Comparison of ENCODE assay signal across 16 cellular contexts in genomic region chr21:45695086-45695485, GRCh38. TPM values are rescaled to one million over a fixed set of nuclear protein-coding genes. Genes with fewer than 3 reads are reported as not detected.
A peak's percentile ranks its signal among the peaks of the same experiment; 100 is the strongest.
DNase-seq lines count a peak whose midpoint lies in the region; ATAC-seq and TF ChIP-seq lines count a peak whose summit lies in the region.
"Had no signal": no experiment of that assay in that cellular context is flagged by ENCODE, and none has a peak within 500 bp of the region (broad histone marks: within the 10 kb centered on the region; RNA-seq: fewer than 3 reads in every experiment).

No MANE protein-coding gene starts in this region.

- H3K4me3 ChIP-seq in RWPE2 (ENCODE audit: severe bottlenecking), result no peak overlapping the region
- no peak overlapping the region for H3K4me3 ChIP-seq in fibroblast of villous mesenchyme (ENCODE audit: low read depth, low read length)

- H3K27me3 Mint-ChIP-seq in activated naive CD8-positive, alpha-beta T cell treated with anti-CD3 and anti-CD28 coated beads, Interleukin-2, amount 50 U/mL, for 24 hours, result no peaks in the 10 kb centered on the region
- H3K27me3 Mint-ChIP-seq in activated naive CD8-positive, alpha-beta T cell treated with anti-CD3 and anti-CD28 coated beads for 36 hours, result no peaks in the 10 kb centered on the region
- H3K27me3 Mint-ChIP-seq in progenitor cell of endocrine pancreas, result peaks cover 12% of the 10 kb centered on the region
- no peaks in the 10 kb centered on the region for H3K27me3 Mint-ChIP-seq in activated naive CD4-positive, alpha-beta T cell treated with anti-CD3 and anti-CD28 coated beads, Interleukin-2, amount 10 ng/mL, durations not matched to agents 7 days and 5 days
- H3K27me3 Mint-ChIP-seq: CD4-positive, alpha-beta T cell had no signal

- H3K36me3 ChIP-seq in RWPE2 (ENCODE audit: low read depth), result no peaks in the 10 kb centered on the region

- TF ChIP-seq CTCF in RWPE2 (IDR thresholded peaks at IDR 0.05; ENCODE audit: poor library complexity, severe bottlenecking), result peak; percentile 17
- peak; percentile 22 for TF ChIP-seq CTCF in fibroblast of villous mesenchyme (IDR thresholded peaks at IDR 0.05; ENCODE audit: insufficient read depth, low read depth, low read length)
- TF ChIP-seq CTCF in progenitor cell of endocrine pancreas (IDR thresholded peaks at IDR 0.05; ENCODE audit: unreplicated experiment), result peak; percentile 24

- H3K9me3 Mint-ChIP-seq in activated naive CD8-positive, alpha-beta T cell treated with anti-CD3 and anti-CD28 coated beads, Interleukin-2, amount 50 U/mL, for 24 hours, result peaks cover 10% of the 10 kb centered on the region
- H3K9me3 Mint-ChIP-seq in activated naive CD8-positive, alpha-beta T cell treated with anti-CD3 and anti-CD28 coated beads for 36 hours, result peaks cover 7% of the 10 kb centered on the region
- H3K9me3 Mint-ChIP-seq in progenitor cell of endocrine pancreas (ENCODE audit: low read depth), result no peaks in the 10 kb centered on the region
- H3K9me3 Mint-ChIP-seq in activated naive CD4-positive, alpha-beta T cell treated with anti-CD3 and anti-CD28 coated beads, Interleukin-2, amount 10 ng/mL, durations not matched to agents 7 days and 5 days, result peaks cover 13% of the 10 kb centered on the region
- H3K9me3 Mint-ChIP-seq: immature natural killer cell had no signal

- CTCF ChIA-PET in activated naive CD4-positive, alpha-beta T cell treated with anti-CD3 and anti-CD28 coated beads, Interleukin-2, amount 10 ng/mL, durations not matched to agents 7 days and 5 days (lab: Charles Lee), result no interaction called here

- no peak for ATAC-seq in activated naive CD8-positive, alpha-beta T cell treated with anti-CD3 and anti-CD28 coated beads, Interleukin-2, amount 50 U/mL, for 24 hours
- no peak for ATAC-seq in RWPE2 (ENCODE audit: low read depth)
- no peak for ATAC-seq in HG02852 (IDR thresholded peaks at IDR 0.05; ENCODE audit: unreplicated experiment)
- ATAC-seq in HG02973 (IDR thresholded peaks at IDR 0.05; ENCODE audit: unreplicated experiment), result no peak

- no peak overlapping the region for H3K27ac ChIP-seq in RWPE2 (ENCODE audit: poor library complexity, severe bottlenecking)

- DNase-seq in activated naive CD8-positive, alpha-beta T cell treated with anti-CD3 and anti-CD28 coated beads, Interleukin-2, amount 50 U/mL, for 24 hours, result peak; percentile 7
- DNase-seq in activated naive CD8-positive, alpha-beta T cell treated with anti-CD3 and anti-CD28 coated beads for 36 hours, result no peak
- no peak for DNase-seq in RWPE2 (ENCODE audit: low spot score)
- DNase-seq in fibroblast of villous mesenchyme (ENCODE audit: low read depth), result no peak
- DNase-seq in progenitor cell of endocrine pancreas (ENCODE audit: low spot score, unreplicated experiment), result no peak
- DNase-seq in activated naive CD4-positive, alpha-beta T cell treated with anti-CD3 and anti-CD28 coated beads, Interleukin-2, amount 10 ng/mL, durations not matched to agents 7 days and 5 days, result no peak
- DNase-seq: activated CD4-positive, alpha-beta memory T cell treated with anti-CD3 and anti-CD28 coated beads, Interleukin-2, amount 10 ng/mL, durations not matched to agents 7 days and 5 days; CD4-positive, alpha-beta T cell; central memory CD4-positive, alpha-beta T cell; foreskin melanocyte; immature natural killer cell; NCI-H1417; NCI-H226 had no signal

- peaks cover 4% of the 10 kb centered on the region for H3K36me3 Mint-ChIP-seq in activated naive CD8-positive, alpha-beta T cell treated with anti-CD3 and anti-CD28 coated beads, Interleukin-2, amount 50 U/mL, for 24 hours (ENCODE audit: low read depth)
- H3K36me3 Mint-ChIP-seq in activated naive CD8-positive, alpha-beta T cell treated with anti-CD3 and anti-CD28 coated beads for 36 hours, result no peaks in the 10 kb centered on the region
- no peaks in the 10 kb centered on the region for H3K36me3 Mint-ChIP-seq in progenitor cell of endocrine pancreas (ENCODE audit: insufficient read depth)
- peaks cover 7% of the 10 kb centered on the region for H3K36me3 Mint-ChIP-seq in activated naive CD4-positive, alpha-beta T cell treated with anti-CD3 and anti-CD28 coated beads, Interleukin-2, amount 10 ng/mL, durations not matched to agents 7 days and 5 days
- H3K36me3 Mint-ChIP-seq: immature natural killer cell had no signal

- peaks cover 13% of the 10 kb centered on the region for H3K4me1 ChIP-seq in RWPE2 (ENCODE audit: insufficient read depth, poor library complexity, severe bottlenecking)

- H3K9me3 ChIP-seq in RWPE2 (ENCODE audit: severe bottlenecking), result no peaks in the 10 kb centered on the region

- no peak overlapping the region for H3K27ac Mint-ChIP-seq in activated naive CD8-positive, alpha-beta T cell treated with anti-CD3 and anti-CD28 coated beads, Interleukin-2, amount 50 U/mL, for 24 hours
- no peak overlapping the region for H3K27ac Mint-ChIP-seq in activated naive CD8-positive, alpha-beta T cell treated with anti-CD3 and anti-CD28 coated beads for 36 hours
- H3K27ac Mint-ChIP-seq in progenitor cell of endocrine pancreas, result no peak overlapping the region
- no peak overlapping the region for H3K27ac Mint-ChIP-seq in activated naive CD4-positive, alpha-beta T cell treated with anti-CD3 and anti-CD28 coated beads, Interleukin-2, amount 10 ng/mL, durations not matched to agents 7 days and 5 days
- H3K27ac Mint-ChIP-seq: activated CD4-positive, alpha-beta memory T cell treated with anti-CD3 and anti-CD28 coated beads, Interleukin-2, amount 10 ng/mL, durations not matched to agents 7 days and 5 days; activated T-helper 1 cell treated with anti-CD3 and anti-CD28 coated beads, Interleukin-12 subunit alpha, Interleukin-12 subunit beta, Interleukin-2, Interleukin-4 antibody, amounts not matched to agents 30 ng/mL and 10 ng/mL and 1 ng/mL, durations not matched to agents 14 hours and 24 hours and 36 hours; CD4-positive, alpha-beta T cell; immature natural killer cell had no signal

- H3K27me3 ChIP-seq in RWPE2 (ENCODE audit: insufficient read depth, poor library complexity, severe bottlenecking), result no peaks in the 10 kb centered on the region

- no peak overlapping the region for H3K4me3 Mint-ChIP-seq in activated naive CD8-positive, alpha-beta T cell treated with anti-CD3 and anti-CD28 coated beads, Interleukin-2, amount 50 U/mL, for 24 hours
- H3K4me3 Mint-ChIP-seq in activated naive CD8-positive, alpha-beta T cell treated with anti-CD3 and anti-CD28 coated beads for 36 hours, result no peak overlapping the region
- H3K4me3 Mint-ChIP-seq in progenitor cell of endocrine pancreas (ENCODE audit: low read depth), result no peak overlapping the region
- no peak overlapping the region for H3K4me3 Mint-ChIP-seq in activated naive CD4-positive, alpha-beta T cell treated with anti-CD3 and anti-CD28 coated beads, Interleukin-2, amount 10 ng/mL, durations not matched to agents 7 days and 5 days
- H3K4me3 Mint-ChIP-seq: activated CD4-positive, alpha-beta memory T cell treated with anti-CD3 and anti-CD28 coated beads, Interleukin-2, amount 10 ng/mL, durations not matched to agents 7 days and 5 days; activated T-helper 1 cell treated with anti-CD3 and anti-CD28 coated beads, Interleukin-12 subunit alpha, Interleukin-12 subunit beta, Interleukin-2, Interleukin-4 antibody, amounts not matched to agents 30 ng/mL and 10 ng/mL and 1 ng/mL, durations not matched to agents 14 hours and 24 hours and 36 hours; CD4-positive, alpha-beta T cell; immature natural killer cell had no signal

- H3K4me1 Mint-ChIP-seq in activated naive CD8-positive, alpha-beta T cell treated with anti-CD3 and anti-CD28 coated beads, Interleukin-2, amount 50 U/mL, for 24 hours, result peaks cover 21% of the 10 kb centered on the region
- peaks cover 11% of the 10 kb centered on the region for H3K4me1 Mint-ChIP-seq in activated naive CD8-positive, alpha-beta T cell treated with anti-CD3 and anti-CD28 coated beads for 36 hours
- H3K4me1 Mint-ChIP-seq in progenitor cell of endocrine pancreas (ENCODE audit: low read depth), result no peaks in the 10 kb centered on the region
- H3K4me1 Mint-ChIP-seq in activated naive CD4-positive, alpha-beta T cell treated with anti-CD3 and anti-CD28 coated beads, Interleukin-2, amount 10 ng/mL, durations not matched to agents 7 days and 5 days, result peaks cover 18% of the 10 kb centered on the region

RNA-seq across cellular contexts. Expression of gene PCBP3, which starts 51.6 kb away (rescaled TPM):
- total RNA-seq in activated naive CD8-positive, alpha-beta T cell treated with anti-CD3 and anti-CD28 coated beads for 36 hours, result 1 to 10 TPM in 1 of 2 experiments, under 1 TPM in 1; 0.66 to 1.3 TPM
- 1.3 and 2.9 TPM in 2 replicates for total RNA-seq in fibroblast of villous mesenchyme
- total RNA-seq in progenitor cell of endocrine pancreas, result 3.7 and 4.3 TPM in 2 replicates
